Comparison of ENCODE assay signal across 9 cellular contexts in the genomic region with DNA sequence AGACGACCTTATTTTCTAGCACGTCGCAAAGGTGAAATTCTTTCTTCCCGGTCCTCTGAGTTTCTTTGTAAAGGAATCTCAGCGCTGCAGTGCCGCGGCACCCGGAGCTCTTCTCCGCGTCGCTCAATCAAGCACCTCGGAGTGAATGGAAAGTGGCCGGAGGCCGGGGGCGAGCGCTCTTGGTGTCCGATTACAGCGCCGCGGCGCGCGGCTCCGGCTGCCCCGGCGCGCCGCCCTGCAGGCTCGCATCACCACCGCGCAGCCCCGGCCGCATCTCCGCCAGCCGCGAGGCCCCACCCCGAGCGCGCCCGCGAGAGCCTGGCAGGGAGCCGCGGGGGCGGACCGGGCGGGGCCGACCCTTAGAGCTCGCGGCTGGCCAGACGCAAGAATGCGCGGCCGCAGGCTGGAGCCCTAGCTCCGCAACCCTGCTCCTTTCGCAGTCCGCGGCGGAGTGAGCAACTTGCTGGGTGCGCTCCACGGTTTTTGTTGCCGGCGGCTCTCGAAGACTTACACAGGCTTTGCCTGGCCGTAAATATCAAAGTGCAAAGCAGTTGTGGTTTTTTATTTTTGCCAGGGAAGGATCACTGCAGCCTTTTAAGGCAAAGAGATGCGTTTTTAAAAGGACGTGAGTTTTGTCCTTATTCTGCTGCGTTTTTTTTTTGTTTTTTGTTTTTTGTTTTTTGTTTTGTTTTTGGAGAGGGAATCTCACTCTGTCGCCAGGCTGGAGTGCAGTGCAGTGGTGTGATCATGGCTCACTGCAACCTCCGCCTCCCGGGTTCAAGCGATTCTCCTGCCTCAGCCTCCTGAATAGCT. TPM values are rescaled to one million over a fixed set of nuclear protein-coding genes. Genes with fewer than 3 reads are reported as not detected.
DNase-seq lines count a peak whose midpoint lies in the region; ATAC-seq and TF ChIP-seq lines count a peak whose summit lies in the region.
"Had no signal": no experiment of that assay in that cellular context is flagged by ENCODE, and none has a peak within 500 bp of the region (broad histone marks: within the 10 kb centered on the region; RNA-seq: fewer than 3 reads in every experiment).

TSS of gene SEMA3C (minus strand) at position 143 of the 813 bp plus-strand sequence. CDS start 2,270 bp downstream, outside the sequence.

- ATAC-seq in lower lobe of right lung (peak; percentile 99 to 100), GM19452 (IDR thresholded peaks at IDR 0.05; ENCODE audit: unreplicated experiment) (no peak)
- ATAC-seq in stimulated activated naive B cell treated with anti-CD40 and anti-IgM and Interleukin-4, amounts not matched to agents 10 μg/mL and 1 μg/mL and 100 μg/mL, for 72 hours (replicated peaks), result peak; percentile 83 to 88

- peak within 1 kb of the TSS; percentile 50 for H3K9ac ChIP-seq in endodermal cell (ENCODE audit: extremely low read depth, low read length, poor library complexity, severe bottlenecking)

- peak; percentile 95 for DNase-seq in EL
- DNase-seq in GOT3 (lab: John Stamatoyannopoulos, UW), result peak; percentile 87
- peak; percentile 87 for DNase-seq in NB4 (ENCODE audit: low read depth)
- peak; percentile 90 for DNase-seq in SW480 (ENCODE audit: low spot score)
- peak; percentile 95 for DNase-seq in endodermal cell
- peak; percentile 94 for DNase-seq in lower lobe of right lung
- DNase-seq in stimulated activated naive B cell treated with anti-CD40 and anti-IgM and Interleukin-4, amounts not matched to agents 10 μg/mL and 1 μg/mL and 100 μg/mL, for 72 hours, result peak; percentile 39

- no peak for TF ChIP-seq POLR2A in NB4 (IDR thresholded peaks at IDR 0.05; ENCODE audit: extremely low read depth, insufficient read length)

- H3K4me3 Mint-ChIP-seq in endodermal cell, result peak within 1 kb of the TSS; percentile 59
- peak within 1 kb of the TSS; percentile 62 to 85 for H3K4me3 Mint-ChIP-seq in stimulated activated naive B cell treated with anti-CD40 and anti-IgM and Interleukin-4, amounts not matched to agents 10 μg/mL and 1 μg/mL and 100 μg/mL, for 72 hours
- H3K4me3 Mint-ChIP-seq: central memory CD8-positive, alpha-beta T cell had no signal

- H3K4me3 ChIP-seq in NB4 (ENCODE audit: low read depth, low read length), result peak within 1 kb of the TSS; percentile 34
- peak within 1 kb of the TSS; percentile 85 for H3K4me3 ChIP-seq in endodermal cell (ENCODE audit: low read length)
- peak within 1 kb of the TSS; percentile 66 for H3K4me3 ChIP-seq in lower lobe of right lung

- H3K27ac ChIP-seq in endodermal cell (ENCODE audit: low read depth, low read length) (peak within 1 kb of the TSS; percentile 84), lower lobe of right lung (peak within 1 kb of the TSS; percentile 78)

- peaks cover 39% of the 10 kb centered on the region for H3K4me1 Mint-ChIP-seq in endodermal cell
- H3K4me1 Mint-ChIP-seq in stimulated activated naive B cell treated with anti-CD40 and anti-IgM and Interleukin-4, amounts not matched to agents 10 μg/mL and 1 μg/mL and 100 μg/mL, for 72 hours, result peaks cover 14 to 39% of the 10 kb centered on the region in 2 donors
- H3K4me1 Mint-ChIP-seq: central memory CD8-positive, alpha-beta T cell had no signal

- H3K27me3 ChIP-seq in endodermal cell (ENCODE audit: control insufficient read depth, insufficient read depth, low read length, poor library complexity, severe bottlenecking) (no peaks in the 10 kb centered on the region), lower lobe of right lung (ENCODE audit: low read depth) (no peaks in the 10 kb centered on the region)

- H3K9me3 ChIP-seq in endodermal cell (ENCODE audit: control insufficient read depth, low read length) (no peaks in the 10 kb centered on the region), lower lobe of right lung (no peaks in the 10 kb centered on the region)

- H3K36me3 ChIP-seq in endodermal cell (ENCODE audit: control insufficient read depth, insufficient read depth, low read length), result no peaks in the 10 kb centered on the region
- no peaks in the 10 kb centered on the region for H3K36me3 ChIP-seq in lower lobe of right lung

- no peak for TF ChIP-seq CTCF in NB4 (IDR thresholded peaks at IDR 0.05; ENCODE audit: low read depth, low read length)
- TF ChIP-seq CTCF in endodermal cell (conservative IDR thresholded peaks at IDR 0.05), result no peak
- TF ChIP-seq CTCF in lower lobe of right lung (IDR thresholded peaks at IDR 0.05), result peak; percentile 6

- peaks cover 50% of the 10 kb centered on the region for H3K27me3 Mint-ChIP-seq in endodermal cell (ENCODE audit: insufficient read depth)
- peaks cover 34 to 46% of the 10 kb centered on the region in 2 donors for H3K27me3 Mint-ChIP-seq in stimulated activated naive B cell treated with anti-CD40 and anti-IgM and Interleukin-4, amounts not matched to agents 10 μg/mL and 1 μg/mL and 100 μg/mL, for 72 hours
- H3K27me3 Mint-ChIP-seq: central memory CD8-positive, alpha-beta T cell had no signal

- H3K4me1 ChIP-seq in endodermal cell (ENCODE audit: control insufficient read depth, insufficient read depth, low read length) (no peaks in the 10 kb centered on the region), lower lobe of right lung (peaks cover 25% of the 10 kb centered on the region)

- no peaks in the 10 kb centered on the region for H3K9me3 Mint-ChIP-seq in endodermal cell
- no peaks in the 10 kb centered on the region for H3K9me3 Mint-ChIP-seq in stimulated activated naive B cell treated with anti-CD40 and anti-IgM and Interleukin-4, amounts not matched to agents 10 μg/mL and 1 μg/mL and 100 μg/mL, for 72 hours
- H3K9me3 Mint-ChIP-seq: central memory CD8-positive, alpha-beta T cell had no signal

- H3K36me3 Mint-ChIP-seq in endodermal cell (ENCODE audit: low read depth), result no peaks in the 10 kb centered on the region
- H3K36me3 Mint-ChIP-seq in stimulated activated naive B cell treated with anti-CD40 and anti-IgM and Interleukin-4, amounts not matched to agents 10 μg/mL and 1 μg/mL and 100 μg/mL, for 72 hours, result peaks cover 0 to 3% of the 10 kb centered on the region in 2 donors

- 4 to 5% methylated on average over 16 to 71 of the region's 71 CpGs for WGBS in endodermal cell (ENCODE audit: insufficient coverage in 1 of 2, insufficient read length in 1 of 2), 2 experiments

- intact Hi-C loops in lower lobe of right lung (cut with DNase I), result loop anchor here (10.0 kb wide), 1 partner anchor 546 kb away; no protein-coding TSS in a partner anchor

- peak within 1 kb of the TSS; percentile 84 for H3K27ac Mint-ChIP-seq in endodermal cell
- H3K27ac Mint-ChIP-seq in stimulated activated naive B cell treated with anti-CD40 and anti-IgM and Interleukin-4, amounts not matched to agents 10 μg/mL and 1 μg/mL and 100 μg/mL, for 72 hours, result peak within 1 kb of the TSS; percentile 42

RNA-seq across cellular contexts. Expression of gene SEMA3C, which starts in this region (rescaled TPM):
- under 1 TPM; 0.09 to 0.15 TPM for total RNA-seq in endodermal cell
- polyA plus RNA-seq in endodermal cell (2013, experiment 1 of 2), result 61.5 TPM
- 61.9 TPM for polyA plus RNA-seq in endodermal cell (2013, experiment 2 of 2)
- 34.8 TPM for total RNA-seq in lower lobe of right lung

Comparison
In these comparisons a context has a peak if more than half of its experiments do, and no peak if none do; other contexts are left out.
1. RNA of gene SEMA3C (total RNA-seq): 34.8 TPM in lower lobe of right lung (single experiment); 0.09 to 0.15 TPM in endodermal cell; every median in the first group is over 10 times any median in the second.
2. DNase-seq: peak in every context shown above with its lines; median percentile 95 in EL; 95 in endodermal cell; 94 in lower lobe of right lung; 90 in SW480; 87 in GOT3; 87 in NB4; 39 in stimulated activated naive B cell treated with anti-CD40 and anti-IgM and Interleukin-4, amounts not matched to agents 10 μg/mL and 1 μg/mL and 100 μg/mL, for 72 hours.
3. H3K4me3 ChIP-seq: peak in every context shown above with its lines; median percentile 85 in endodermal cell; 66 in lower lobe of right lung; 34 in NB4.